In genomic region chr5:80153586-80154126, GRCh38 we compare ENCODE assay signal across 12 cellular contexts.
DNase-seq lines count a peak whose midpoint lies in the region; ATAC-seq and TF ChIP-seq lines count a peak whose summit lies in the region.
"Had no signal": no experiment of that assay in that cellular context is flagged by ENCODE, and none has a peak within 500 bp of the region (broad histone marks: within the 10 kb centered on the region; RNA-seq: fewer than 3 reads in every experiment).

No MANE protein-coding gene starts in this region.

- intact Hi-C loops in mucosa of descending colon (cut with DNase I, micrococcal nuclease), result no loop called here

- peak overlapping the region in 2 of 3 donors; percentile 53 to 93 for H3K27ac Mint-ChIP-seq in CD4-positive, CD25-positive, alpha-beta regulatory T cell
- H3K27ac Mint-ChIP-seq: dendritic cell treated with granulocyte-macrophage colony-stimulating factor and Interleukin-4, amounts not matched to agents 40 ng/mL and 50 ng/mL, for 4 days had no signal

- peaks cover 63% of the 10 kb centered on the region for H3K36me3 Mint-ChIP-seq in CD4-positive, CD25-positive, alpha-beta regulatory T cell

- H3K27ac ChIP-seq in CD4-positive, CD25-positive, alpha-beta regulatory T cell (ENCODE audit: insufficient read depth, low read length, poor library complexity, severe bottlenecking), result no peak overlapping the region

- TF ChIP-seq CTCF in mucosa of descending colon (IDR thresholded peaks at IDR 0.05), result no peak

- peak; percentile 24 to 36 for ATAC-seq in CD4-positive, CD25-positive, alpha-beta regulatory T cell (ENCODE audit: low read depth in 2 of 2)
- ATAC-seq in mucosa of descending colon (peak; percentile 93), GM19328 (IDR thresholded peaks at IDR 0.05; ENCODE audit: unreplicated experiment) (no peak), GM21737 (IDR thresholded peaks at IDR 0.05; ENCODE audit: unreplicated experiment) (no peak)

- H3K36me3 ChIP-seq in CD4-positive, CD25-positive, alpha-beta regulatory T cell (ENCODE audit: control insufficient read depth, insufficient read depth, low read length), result peaks cover 59% of the 10 kb centered on the region
- no peaks in the 10 kb centered on the region for H3K36me3 ChIP-seq in mucosa of descending colon (ENCODE audit: low read depth)

- H3K4me3 ChIP-seq in CD4-positive, CD25-positive, alpha-beta regulatory T cell (ENCODE audit: low read depth, low read length), result no peak overlapping the region
- H3K4me3 ChIP-seq in mucosa of descending colon, result no peak overlapping the region
- H3K4me3 ChIP-seq: spleen had no signal

- H3K9me3 ChIP-seq in CD4-positive, CD25-positive, alpha-beta regulatory T cell (ENCODE audit: control insufficient read depth in 2 of 2, low read length in 2 of 2), result no peaks in the 10 kb centered on the region
- no peaks in the 10 kb centered on the region for H3K9me3 ChIP-seq in mucosa of descending colon
- H3K9me3 ChIP-seq: spleen had no signal

- H3K4me1 ChIP-seq in CD4-positive, CD25-positive, alpha-beta regulatory T cell (ENCODE audit: control insufficient read depth, insufficient read depth, low read length, poor library complexity, severe bottlenecking), result no peaks in the 10 kb centered on the region
- peaks cover 18% of the 10 kb centered on the region for H3K4me1 ChIP-seq in mucosa of descending colon (ENCODE audit: low read depth)

- DNase-seq in CD4-positive, CD25-positive, alpha-beta regulatory T cell, result no peak
- DNase-seq in NCI-H526 (lab: John Stamatoyannopoulos, UW) (peak; percentile 65 to 70), mucosa of descending colon (peak in 2 of 3 donors; percentile 27 to 53), NCI-H1436 (lab: John Stamatoyannopoulos, UW) (no peak), NCI-H146 (lab: John Stamatoyannopoulos, UW) (no peak)
- DNase-seq in central memory CD4-positive, alpha-beta T cell, result peak; percentile 54
- DNase-seq: glutamatergic neuron, MM.1S, spleen had no signal

- H3K4me1 Mint-ChIP-seq in CD4-positive, CD25-positive, alpha-beta regulatory T cell, result peaks cover 14 to 55% (median 27%) of the 10 kb centered on the region in 4 donors

- no peak overlapping the region for H3K4me3 Mint-ChIP-seq in CD4-positive, CD25-positive, alpha-beta regulatory T cell
- H3K4me3 Mint-ChIP-seq: dendritic cell treated with granulocyte-macrophage colony-stimulating factor and Interleukin-4, amounts not matched to agents 40 ng/mL and 50 ng/mL, for 4 days had no signal

- no peaks in the 10 kb centered on the region for H3K27me3 ChIP-seq in CD4-positive, CD25-positive, alpha-beta regulatory T cell (ENCODE audit: control insufficient read depth, insufficient read depth, low read length)
- H3K27me3 ChIP-seq: spleen had no signal

- no peaks in the 10 kb centered on the region for H3K27me3 Mint-ChIP-seq in CD4-positive, CD25-positive, alpha-beta regulatory T cell
- H3K27me3 Mint-ChIP-seq: dendritic cell treated with granulocyte-macrophage colony-stimulating factor and Interleukin-4, amounts not matched to agents 40 ng/mL and 50 ng/mL, for 4 days had no signal

- H3K9me3 Mint-ChIP-seq in CD4-positive, CD25-positive, alpha-beta regulatory T cell, result peaks cover 0 to 2% (median 0%) of the 10 kb centered on the region in 7 donors
- H3K9me3 Mint-ChIP-seq: dendritic cell treated with granulocyte-macrophage colony-stimulating factor and Interleukin-4, amounts not matched to agents 40 ng/mL and 50 ng/mL, for 4 days had no signal

Comparison
In these comparisons a context has a peak if more than half of its experiments do, and no peak if none do; other contexts are left out.
1. ATAC-seq: peak in CD4-positive, CD25-positive, alpha-beta regulatory T cell (2 of 2) and mucosa of descending colon (single experiment); none in GM19328 (single experiment) and GM21737 (single experiment).
2. DNase-seq: peak in NCI-H526 (2 of 2), central memory CD4-positive, alpha-beta T cell (single experiment) and mucosa of descending colon (2 of 3); none in CD4-positive, CD25-positive, alpha-beta regulatory T cell (0 of 3), NCI-H1436 (single experiment) and NCI-H146 (single experiment).